Comparison of ENCODE assay signal across 19 cellular contexts in the genomic region with DNA sequence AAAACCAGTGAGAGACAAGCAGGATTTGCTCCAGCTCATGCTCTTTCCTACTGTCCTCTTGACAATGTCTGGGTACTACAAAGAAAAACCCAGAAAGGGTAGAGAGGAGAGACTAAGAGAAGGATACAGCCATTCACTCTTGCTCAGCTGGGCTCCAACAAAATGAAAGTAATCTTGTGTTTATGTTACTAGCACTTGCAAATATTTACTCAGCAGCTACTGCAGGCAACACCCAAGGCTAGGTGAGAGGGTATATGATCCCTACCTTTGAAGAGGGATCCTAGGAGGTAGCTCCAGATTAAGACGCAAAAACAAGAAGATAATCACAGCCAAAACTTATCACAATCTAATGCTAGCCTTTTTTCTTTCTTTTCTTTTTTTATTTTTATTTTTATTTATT.
A peak's percentile ranks its signal among the peaks of the same experiment; 100 is the strongest.
DNase-seq lines count a peak whose midpoint lies in the region; ATAC-seq, FAIRE-seq and TF ChIP-seq lines count a peak whose summit lies in the region.
"Had no signal": no experiment of that assay in that cellular context is flagged by ENCODE, and none has a peak within 500 bp of the region (broad histone marks: within the 10 kb centered on the region; RNA-seq: fewer than 3 reads in every experiment).

No MANE protein-coding gene starts in this region.

- no peaks in the 10 kb centered on the region for H3K9me2 ChIP-seq in PC-3 (replicated peaks; ENCODE audit: low read length)

- H3K27me3 Mint-ChIP-seq in osteocyte (ENCODE audit: unreplicated experiment), result no peaks in the 10 kb centered on the region
- no peaks in the 10 kb centered on the region for H3K27me3 Mint-ChIP-seq in activated CD4-positive, alpha-beta memory T cell treated with anti-CD3 and anti-CD28 coated beads, Interleukin-2, amount 10 ng/mL, durations not matched to agents 7 days and 5 days

- in situ Hi-C loops in HepG2 (cut with HindIII; ENCODE audit: extremely low pct_ligation_motif_present, low pct_unique_long_range_greater_than_20kb), result no loop called here

- H3K4me1 Mint-ChIP-seq in osteocyte (ENCODE audit: unreplicated experiment), result peaks cover 20% of the 10 kb centered on the region
- H3K4me1 Mint-ChIP-seq in activated CD4-positive, alpha-beta memory T cell treated with anti-CD3 and anti-CD28 coated beads, Interleukin-2, amount 10 ng/mL, durations not matched to agents 7 days and 5 days, result peaks cover 18% of the 10 kb centered on the region

- ATAC-seq in PC-3 (peak; percentile 61), HepG2 (peak; percentile 61; the same call in 2 of the 3 replicates), aorta (ENCODE audit: low FRiP score) (no peak)
- ATAC-seq: K562 had no signal

- FAIRE-seq in HepG2 (lab: Jason Lieb, UNC), result no peak
- FAIRE-seq: K562 had no signal

- H3K36me3 ChIP-seq in PC-3 (ENCODE audit: low read depth, low read length), result no peaks in the 10 kb centered on the region
- no peaks in the 10 kb centered on the region for H3K36me3 ChIP-seq in HepG2 (replicated peaks in 1 of 2; ENCODE audit: control insufficient read depth in 1 of 2, insufficient read depth in 2 of 2, low read length in 2 of 2)
- no peaks in the 10 kb centered on the region for H3K36me3 ChIP-seq in aorta (ENCODE audit: control insufficient read depth in 1 of 2, insufficient read depth in 2 of 2, low read length in 1 of 2)

- TF ChIP-seq CTCF in PC-3 (conservative IDR thresholded peaks at IDR 0.05; ENCODE audit: low read depth, low read length) (no peak), HepG2 (CRISPR knock-in tag; IDR thresholded peaks at IDR 0.05) (no peak), osteocyte (IDR thresholded peaks at IDR 0.05) (no peak)

- H3K4me1 ChIP-seq in PC-3 (ENCODE audit: insufficient read depth, low read length), result peaks cover 9% of the 10 kb centered on the region
- no peaks in the 10 kb centered on the region for H3K4me1 ChIP-seq in HepG2 (ENCODE audit: insufficient read depth, low read length)
- H3K4me1 ChIP-seq in aorta (ENCODE audit: control insufficient read depth in 1 of 2, insufficient read depth in 2 of 2, low read length in 2 of 2), result no peaks in the 10 kb centered on the region

- H3K27me3 ChIP-seq in PC-3 (ENCODE audit: low read length) (no peaks in the 10 kb centered on the region), HepG2 (ENCODE audit: control insufficient read depth in 1 of 2, insufficient read depth in 2 of 2, low read length in 2 of 2) (no peaks in the 10 kb centered on the region), aorta (ENCODE audit: control insufficient read depth in 1 of 2, insufficient read depth in 2 of 2, low read length in 1 of 2) (no peaks in the 10 kb centered on the region)

- H3K27ac ChIP-seq in PC-3 (ENCODE audit: low read length), result no peak overlapping the region
- no peak overlapping the region for H3K27ac ChIP-seq in HepG2 (ENCODE audit: extremely low read length, insufficient read depth, low read length)
- H3K27ac ChIP-seq in aorta (ENCODE audit: low read depth in 1 of 2, low read length in 2 of 2), result no peak overlapping the region
- H3K27ac ChIP-seq: HL-60 had no signal

- H3K4me3 ChIP-seq in PC-3 (ENCODE audit: low read length) (peak overlapping the region; percentile 41), HepG2 (replicated peaks in 1 of 3; ENCODE audit: insufficient read depth in 1 of 3, low read depth in 2 of 3, low read length in 3 of 3) (no peak overlapping the region), aorta (ENCODE audit: low read length in 2 of 2) (no peak overlapping the region)
- H3K4me3 ChIP-seq: K562 had no signal

- peaks cover 5% of the 10 kb centered on the region for H3K9me3 Mint-ChIP-seq in osteocyte (ENCODE audit: unreplicated experiment)
- H3K9me3 Mint-ChIP-seq in activated CD4-positive, alpha-beta memory T cell treated with anti-CD3 and anti-CD28 coated beads, Interleukin-2, amount 10 ng/mL, durations not matched to agents 7 days and 5 days, result peaks cover 6% of the 10 kb centered on the region

- H3K9ac ChIP-seq in PC-3 (ENCODE audit: low read length), result no peak overlapping the region
- H3K9ac ChIP-seq in HepG2 (ENCODE audit: insufficient read depth, low read depth, low read length), result no peak overlapping the region

- H3K27ac Mint-ChIP-seq in osteocyte (ENCODE audit: unreplicated experiment), result no peak overlapping the region
- H3K27ac Mint-ChIP-seq in activated CD4-positive, alpha-beta memory T cell treated with anti-CD3 and anti-CD28 coated beads, Interleukin-2, amount 10 ng/mL, durations not matched to agents 7 days and 5 days, result no peak overlapping the region
- H3K27ac Mint-ChIP-seq: CD14-positive monocyte had no signal

- CTCF ChIA-PET in PC-3 (lab: Charles Lee) (no interaction called here), HepG2 (lab: Yijun Ruan, JAX; ENCODE audit: low intra/inter-chr PET ratio, low total read pairs) (no interaction called here)
- CTCF ChIA-PET in activated CD4-positive, alpha-beta memory T cell treated with anti-CD3 and anti-CD28 coated beads, Interleukin-2, amount 10 ng/mL, durations not matched to agents 7 days and 5 days (lab: Charles Lee), result no interaction called here

- peak overlapping the region; percentile 78 for H2AFZ ChIP-seq in PC-3 (ENCODE audit: low read length)
- no peak overlapping the region for H2AFZ ChIP-seq in HepG2 (ENCODE audit: low read length)

- no peak for TF ChIP-seq EP300 in HepG2 (IDR thresholded peaks at IDR 0.05; ENCODE audit: low read depth in 2 of 2, low read length in 2 of 2)
- no peak for TF ChIP-seq EP300 in HepG2 (CRISPR knock-in tag; IDR thresholded peaks at IDR 0.05; ENCODE audit: borderline replicate concordance)

- intact Hi-C loops in PC-3 (cut with micrococcal nuclease), result no loop called here
- intact Hi-C loops in HepG2 (cut with micrococcal nuclease; ENCODE audit: unreplicated experiment), result no loop called here
- intact Hi-C loops in aorta (cut with DNase I), result no loop called here

- DNase-seq in NCI-H146 treated with DMSO at 0.1 percent for 48 hours (lab: John Stamatoyannopoulos, UW; ENCODE audit: unreplicated experiment) (peak; percentile 3), PC-3 (peak; percentile 50), HepG2 (ENCODE audit: low spot score) (no peak), aorta (no peak), osteocyte (ENCODE audit: extremely low spot score, unreplicated experiment) (no peak)
- no peak for DNase-seq in stimulated activated CD4-positive, alpha-beta T cell treated with anti-CD3 and anti-CD28 coated beads, Interleukin-15, amount 100 ng/mL, for 24 hours
- DNase-seq in activated CD4-positive, alpha-beta memory T cell treated with anti-CD3 and anti-CD28 coated beads, Interleukin-2, amount 10 ng/mL, durations not matched to agents 7 days and 5 days, result no peak
- DNase-seq: ACHN, AML-193, COR-L47, DMS153, H9, MV-4-11, NCI-H1436 treated with DMSO at 0.1 percent for 48 hours, NCI-H345, NCI-H526 had no signal

- H3K4me2 ChIP-seq in PC-3 (ENCODE audit: low read length) (peak overlapping the region; percentile 82), HepG2 (ENCODE audit: low read depth, low read length) (no peak overlapping the region)

- WGBS in HepG2 (ENCODE audit: low lambda C conversion rate), result 17% methylated on average over 1 of the region's 1 CpG
- WGBS in aorta, 2 donors, result 88 to 91% methylated on average over 1 of the region's 1 CpG

- no peak for TF ChIP-seq POLR2A in HepG2 (IDR thresholded peaks at IDR 0.05; ENCODE audit: insufficient read depth in 1 of 2, low read depth in 2 of 2, low read length in 2 of 2)

- no TSS peak for BruUV-seq in PC-3 (replicated peaks; lab: Mats Ljungman, UMichigan)
- BruUV-seq in HepG2 (replicated peaks; lab: Mats Ljungman, UMichigan), result no TSS peak

- H3K79me2 ChIP-seq in PC-3 (ENCODE audit: low read length), result no peaks in the 10 kb centered on the region
- H3K79me2 ChIP-seq in HepG2 (ENCODE audit: insufficient read depth, low read length), result no peaks in the 10 kb centered on the region

- no peaks in the 10 kb centered on the region for H3K9me3 ChIP-seq in PC-3 (ENCODE audit: low read length)
- no peaks in the 10 kb centered on the region for H3K9me3 ChIP-seq in HepG2 (ENCODE audit: low read length)
- no peaks in the 10 kb centered on the region for H3K9me3 ChIP-seq in aorta (ENCODE audit: control insufficient read depth, low read length)

- H4K20me1 ChIP-seq in PC-3 (ENCODE audit: low read length) (no peaks in the 10 kb centered on the region), HepG2 (ENCODE audit: insufficient read depth, low read length) (no peaks in the 10 kb centered on the region)

- H3K4me3 Mint-ChIP-seq in osteocyte (ENCODE audit: unreplicated experiment), result no peak overlapping the region
- H3K4me3 Mint-ChIP-seq in activated CD4-positive, alpha-beta memory T cell treated with anti-CD3 and anti-CD28 coated beads, Interleukin-2, amount 10 ng/mL, durations not matched to agents 7 days and 5 days, result no peak overlapping the region
- H3K4me3 Mint-ChIP-seq: CD14-positive monocyte, H9 had no signal

- POLR2A ChIA-PET in PC-3 (lab: Charles Lee; ENCODE audit: unreplicated experiment), result no interaction called here
- POLR2A ChIA-PET in HepG2 (lab: Yijun Ruan, JAX), result no interaction called here
- POLR2A ChIA-PET in activated CD4-positive, alpha-beta memory T cell treated with anti-CD3 and anti-CD28 coated beads, Interleukin-2, amount 10 ng/mL, durations not matched to agents 7 days and 5 days (lab: Charles Lee), result interaction anchor here (1.9 kb wide), 1 partner anchor 10 kb away, joined by 5 read pairs; no protein-coding TSS in a partner anchor

- H3F3A ChIP-seq in PC-3 (ENCODE audit: low read length, unreplicated experiment), result no peaks in the 10 kb centered on the region

- TF ChIP-seq RAD21 in HepG2 (CRISPR knock-in tag; IDR thresholded peaks at IDR 0.05), result no peak

- H3K36me3 Mint-ChIP-seq in osteocyte (ENCODE audit: unreplicated experiment), result no peaks in the 10 kb centered on the region
- no peaks in the 10 kb centered on the region for H3K36me3 Mint-ChIP-seq in activated CD4-positive, alpha-beta memory T cell treated with anti-CD3 and anti-CD28 coated beads, Interleukin-2, amount 10 ng/mL, durations not matched to agents 7 days and 5 days (ENCODE audit: low read depth)
- H3K36me3 Mint-ChIP-seq: CD14-positive monocyte had no signal

TF ChIP-seq in HepG2, 621 proteins besides CTCF, POLR2A, EP300 and RAD21 (continues in another document):
- no peak for TF ChIP-seq ZNF776 (CRISPR knock-in tag; IDR thresholded peaks at IDR 0.05)
- TF ChIP-seq ZNF564 (CRISPR knock-in tag; IDR thresholded peaks at IDR 0.05), result no peak

Comparison
In these comparisons a context has a peak if more than half of its experiments do, and no peak if none do; other contexts are left out.
1. DNase-seq: peak in NCI-H146 treated with DMSO at 0.1 percent for 48 hours (single experiment) and PC-3 (single experiment); none in HepG2 (single experiment), stimulated activated CD4-positive, alpha-beta T cell treated with anti-CD3 and anti-CD28 coated beads, Interleukin-15, amount 100 ng/mL, for 24 hours (single experiment), aorta (0 of 2), osteocyte (single experiment) and activated CD4-positive, alpha-beta memory T cell treated with anti-CD3 and anti-CD28 coated beads, Interleukin-2, amount 10 ng/mL, durations not matched to agents 7 days and 5 days (single experiment).